ENCODE assay signal across 8 cellular contexts in genomic region chr11:74960128-74960527, GRCh38. TPM values are rescaled to one million over a fixed set of nuclear protein-coding genes. Genes with fewer than 3 reads are reported as not detected.
DNase-seq lines count a peak whose midpoint lies in the region; ATAC-seq, FAIRE-seq and TF ChIP-seq lines count a peak whose summit lies in the region.
"Not testable (repeated sequence)": the region's sequence is repeated elsewhere in the genome, so short reads cannot be mapped to it uniquely, and the experiment has no call there.

No MANE protein-coding gene starts in this region.

- not testable (repeated sequence) for BruUV-seq in A673 (replicated peaks; lab: Mats Ljungman, UMichigan); MCF 10A (replicated peaks; lab: Mats Ljungman, UMichigan); endothelial cell of umbilical vein (replicated peaks; lab: Mats Ljungman, UMichigan)

- DNase-seq in A673 (ENCODE audit: low spot score); GM23338 (ENCODE audit: low spot score); WTC11 (ENCODE audit: low spot score); MCF 10A (ENCODE audit: unreplicated experiment); endothelial cell of umbilical vein (ENCODE audit: low read depth, low spot score); natural killer cell; stimulated activated effector memory CD8-positive, alpha-beta T cell treated with anti-CD3 and anti-CD28 coated beads, Interleukin-12 subunit alpha, Interleukin-12 subunit beta, amount 100 ng/mL, for 72 hours (ENCODE audit: low spot score in 2 of 2): not testable (repeated sequence)

- H3K4me1 Mint-ChIP-seq in GM23338, WTC11: not testable (repeated sequence)
- H3K4me1 Mint-ChIP-seq in MCF 10A (ENCODE audit: insufficient read depth, unreplicated experiment): peaks cover 52% of the 10 kb centered on the region
- peaks cover 72 to 79% of the 10 kb centered on the region in 2 donors for H3K4me1 Mint-ChIP-seq in natural killer cell
- H3K4me1 Mint-ChIP-seq in stimulated activated effector memory CD8-positive, alpha-beta T cell treated with anti-CD3 and anti-CD28 coated beads, Interleukin-12 subunit alpha, Interleukin-12 subunit beta, amount 100 ng/mL, for 72 hours: peaks cover 79% of the 10 kb centered on the region

- not testable (repeated sequence) for TF ChIP-seq POLR2A in endothelial cell of umbilical vein (IDR thresholded peaks at IDR 0.05; ENCODE audit: low read depth, low read length)

- not testable (repeated sequence) for H3K4me3 ChIP-seq in A673 (ENCODE audit: low read depth, low read length, poor library complexity, severe bottlenecking); GM23338; Loucy (ENCODE audit: low read length, poor library complexity, severe bottlenecking); endothelial cell of umbilical vein (replicated peaks in 1 of 3; ENCODE audit: insufficient read depth in 1 of 3, low read depth in 1 of 3, low read length in 3 of 3)

- dilution Hi-C loops in endothelial cell of umbilical vein (cut with MboI; ENCODE audit: extremely low pct_ligation_motif_present, low sequenced_read_pairs): not testable (repeated sequence)

- not testable (repeated sequence) for H3K4me3 Mint-ChIP-seq in GM23338; WTC11; MCF 10A (ENCODE audit: unreplicated experiment); natural killer cell; stimulated activated effector memory CD8-positive, alpha-beta T cell treated with anti-CD3 and anti-CD28 coated beads, Interleukin-12 subunit alpha, Interleukin-12 subunit beta, amount 100 ng/mL, for 72 hours

- not testable (repeated sequence) for H3K36me3 ChIP-seq in A673 (ENCODE audit: insufficient read depth, low read length, poor library complexity, severe bottlenecking); GM23338 (ENCODE audit: insufficient read depth); endothelial cell of umbilical vein (ENCODE audit: control insufficient read depth in 2 of 2, extremely low read depth in 1 of 2, insufficient read depth in 2 of 2, low read length in 2 of 2)
- peaks cover 13% of the 10 kb centered on the region; the same call in 1 of the 2 replicates for H3K36me3 ChIP-seq in Loucy (ENCODE audit: insufficient read depth, low read length)

- H2AFZ ChIP-seq in GM23338; Loucy (ENCODE audit: low read length); endothelial cell of umbilical vein (ENCODE audit: low read depth, low read length): not testable (repeated sequence)

- not testable (repeated sequence) for H3K9me1 ChIP-seq in endothelial cell of umbilical vein (replicated peaks; ENCODE audit: control insufficient read depth, extremely low read depth, insufficient read depth, low read length)

- H3K36me3 Mint-ChIP-seq in GM23338 (ENCODE audit: low read depth); WTC11: not testable (repeated sequence)
- peaks cover 43% of the 10 kb centered on the region for H3K36me3 Mint-ChIP-seq in MCF 10A (ENCODE audit: insufficient read depth, unreplicated experiment)
- H3K36me3 Mint-ChIP-seq in natural killer cell: peaks cover 12% of the 10 kb centered on the region
- peaks cover 89% of the 10 kb centered on the region for H3K36me3 Mint-ChIP-seq in stimulated activated effector memory CD8-positive, alpha-beta T cell treated with anti-CD3 and anti-CD28 coated beads, Interleukin-12 subunit alpha, Interleukin-12 subunit beta, amount 100 ng/mL, for 72 hours

- not testable (repeated sequence) for H3K9ac ChIP-seq in Loucy (ENCODE audit: low read depth, low read length, poor library complexity, severe bottlenecking)
- peak overlapping the region; percentile 0 for H3K9ac ChIP-seq in endothelial cell of umbilical vein (replicated peaks; ENCODE audit: extremely low read depth, insufficient read depth, low read length)

- H4K20me1 ChIP-seq in GM23338 (replicated peaks; ENCODE audit: insufficient read depth): peaks cover 34% of the 10 kb centered on the region; the same call in 1 of the 2 replicates
- peaks cover 88% of the 10 kb centered on the region for H4K20me1 ChIP-seq in Loucy (ENCODE audit: insufficient read depth, low read length, poor library complexity, severe bottlenecking)
- H4K20me1 ChIP-seq in endothelial cell of umbilical vein (replicated peaks; ENCODE audit: control insufficient read depth, extremely low read depth, insufficient read depth, low read length): not testable (repeated sequence)

- intact Hi-C loops in A673 (cut with micrococcal nuclease; ENCODE audit: unreplicated experiment); MCF 10A (cut with micrococcal nuclease); endothelial cell of umbilical vein (cut with micrococcal nuclease); natural killer cell (cut with micrococcal nuclease): not testable (repeated sequence)

- H3K4me2 ChIP-seq in GM23338: not testable (repeated sequence)
- H3K4me2 ChIP-seq in Loucy (ENCODE audit: low read depth, low read length, poor library complexity, severe bottlenecking): peak overlapping the region; percentile 51
- peak overlapping the region; percentile 70 for H3K4me2 ChIP-seq in endothelial cell of umbilical vein (ENCODE audit: insufficient read depth, low read length)

- H3K27me3 ChIP-seq in A673 (replicated peaks; ENCODE audit: insufficient read depth, low read depth, low read length, poor library complexity); GM23338 (ENCODE audit: insufficient read depth); Loucy (ENCODE audit: insufficient read depth, low read length, poor library complexity, severe bottlenecking); endothelial cell of umbilical vein (ENCODE audit: control insufficient read depth in 2 of 2, insufficient read depth in 2 of 2, low read length in 2 of 2): not testable (repeated sequence)

- peaks cover 97% of the 10 kb centered on the region for H3K79me2 ChIP-seq in GM23338 (replicated peaks; ENCODE audit: insufficient read depth)
- H3K79me2 ChIP-seq in Loucy (ENCODE audit: insufficient read depth, low read length): peaks cover 98% of the 10 kb centered on the region
- peaks cover 96% of the 10 kb centered on the region for H3K79me2 ChIP-seq in endothelial cell of umbilical vein (ENCODE audit: control insufficient read depth, insufficient read depth, low read length)

- not testable (repeated sequence) for FAIRE-seq in endothelial cell of umbilical vein (lab: Jason Lieb, UNC)

- peak overlapping the region; percentile 3 for H3K27ac ChIP-seq in A673 (ENCODE audit: low read depth, low read length, poor library complexity, severe bottlenecking)
- H3K27ac ChIP-seq in GM23338 (ENCODE audit: low read depth): not testable (repeated sequence)
- H3K27ac ChIP-seq in endothelial cell of umbilical vein (ENCODE audit: insufficient read depth, low read depth, low read length): peak overlapping the region; percentile 36

- not testable (repeated sequence) for TF ChIP-seq CTCF in A673 (conservative IDR thresholded peaks at IDR 0.05; ENCODE audit: low read depth, low read length); GM23338 (conservative IDR thresholded peaks at IDR 0.05; ENCODE audit: low read depth in 2 of 2); Loucy (conservative IDR thresholded peaks at IDR 0.05; ENCODE audit: low read length); WTC11 (IDR thresholded peaks at IDR 0.05); MCF 10A (IDR thresholded peaks at IDR 0.05; ENCODE audit: unreplicated experiment); endothelial cell of umbilical vein (IDR thresholded peaks at IDR 0.05; ENCODE audit: extremely low read depth in 1 of 2, insufficient read depth in 1 of 2, low read depth in 1 of 2, low read length in 2 of 2); natural killer cell (IDR thresholded peaks at IDR 0.05)

- CTCF ChIA-PET in A673 (lab: Charles Lee): not testable (repeated sequence)
- CTCF ChIA-PET in WTC11 (lab: Charles Lee): interaction anchor here (1.2 to 1.7 kb wide), 2 partner anchors 30 to 180 kb away, joined by 3 to 9 read pairs; no protein-coding TSS in a partner anchor
- CTCF ChIA-PET in MCF 10A (lab: Yijun Ruan, JAX): interaction anchor here (0.6 to 3.1 kb wide), 4 partner anchors 16 to 30 kb away, joined by 3 to 12 read pairs (median 3); no protein-coding TSS in a partner anchor
- CTCF ChIA-PET in endothelial cell of umbilical vein (lab: Charles Lee): interaction anchor here (1.0 to 3.5 kb wide), 12 partner anchors 12 to 284 kb away, joined by 3 to 17 read pairs (median 4); partner anchors contain the start of gene NEU3

- POLR2A ChIA-PET in A673 (lab: Charles Lee; ENCODE audit: low non-redundant PET): interaction anchor here (0.7 kb wide), 1 partner anchor 18 kb away, joined by 10 read pairs; no protein-coding TSS in a partner anchor
- POLR2A ChIA-PET in WTC11 (lab: Charles Lee): not testable (repeated sequence)
- POLR2A ChIA-PET in MCF 10A (lab: Yijun Ruan, JAX): interaction anchor here (0.5 to 1.3 kb wide), 4 partner anchors 11 to 29 kb away, joined by 3 to 4 read pairs (median 4); partner anchors contain the start of genes NEU3, SPCS2 and XRRA1
- POLR2A ChIA-PET in endothelial cell of umbilical vein (lab: Charles Lee): interaction anchor here (0.8 to 1.5 kb wide), 2 partner anchors 12 to 28 kb away, joined by 3 to 4 read pairs; partner anchors contain the start of genes NEU3, SPCS2 and XRRA1

- H3K4me1 ChIP-seq in A673 (ENCODE audit: insufficient read depth, low read length, poor library complexity, severe bottlenecking): peaks cover 19% of the 10 kb centered on the region
- not testable (repeated sequence) for H3K4me1 ChIP-seq in GM23338 (ENCODE audit: insufficient read depth)
- H3K4me1 ChIP-seq in Loucy (ENCODE audit: insufficient read depth, low read length, poor library complexity, severe bottlenecking): peaks cover 49% of the 10 kb centered on the region
- H3K4me1 ChIP-seq in endothelial cell of umbilical vein (ENCODE audit: control insufficient read depth, extremely low read depth, insufficient read depth, low read length): peaks cover 11% of the 10 kb centered on the region

- not testable (repeated sequence) for ATAC-seq in GM23338; WTC11; natural killer cell; stimulated activated effector memory CD8-positive, alpha-beta T cell treated with anti-CD3 and anti-CD28 coated beads, Interleukin-12 subunit alpha, Interleukin-12 subunit beta, amount 100 ng/mL, for 72 hours

- not testable (repeated sequence) for H3K9me3 ChIP-seq in A673 (ENCODE audit: low read depth, low read length, poor library complexity, severe bottlenecking); Loucy (ENCODE audit: insufficient read depth, low read depth, low read length); endothelial cell of umbilical vein (replicated peaks; ENCODE audit: control insufficient read depth, insufficient read depth, low read length)

- not testable (repeated sequence) for H3K27me3 Mint-ChIP-seq in GM23338 (ENCODE audit: insufficient read depth, low read depth, poor library complexity); WTC11 (ENCODE audit: low read depth); MCF 10A (ENCODE audit: insufficient read depth, unreplicated experiment); natural killer cell (ENCODE audit: low read depth in 2 of 2)

- not testable (repeated sequence) for H3F3A ChIP-seq in GM23338 (replicated peaks; ENCODE audit: low read depth); Loucy (ENCODE audit: low read depth)

- H3K27ac Mint-ChIP-seq in GM23338 (peak overlapping the region; percentile 40; the same call in 1 of the 2 replicates), WTC11 (peak overlapping the region; percentile 25; the same call in 1 of the 2 replicates), MCF 10A (ENCODE audit: low read depth, unreplicated experiment) (peak overlapping the region; percentile 35), natural killer cell (peak overlapping the region; percentile 27 to 41)
- H3K27ac Mint-ChIP-seq in stimulated activated effector memory CD8-positive, alpha-beta T cell treated with anti-CD3 and anti-CD28 coated beads, Interleukin-12 subunit alpha, Interleukin-12 subunit beta, amount 100 ng/mL, for 72 hours: peak overlapping the region; percentile 58

- not testable (repeated sequence) for H3K9me3 Mint-ChIP-seq in GM23338; WTC11; MCF 10A (ENCODE audit: unreplicated experiment); natural killer cell; stimulated activated effector memory CD8-positive, alpha-beta T cell treated with anti-CD3 and anti-CD28 coated beads, Interleukin-12 subunit alpha, Interleukin-12 subunit beta, amount 100 ng/mL, for 72 hours

- H3K9me2 ChIP-seq in GM23338 (ENCODE audit: insufficient read depth); Loucy (replicated peaks; ENCODE audit: low read depth, low read length): not testable (repeated sequence)

RNA-seq across cellular contexts. Expression of gene SPCS2, which starts 11.1 kb away (rescaled TPM):
- 207 and 241 TPM in 2 replicates for total RNA-seq in A673 (2021)
- 70.0 and 115 TPM in 2 replicates for total RNA-seq in GM23338 (2014; rRNA removed; shearing (Covaris generic))
- polyA plus RNA-seq in GM23338 (2016; fragmentation: Nextera tagmentation; extraction: Ambion mirVana): 329 and 334 TPM in 2 replicates
- 116 to 132 TPM (median 116 TPM) in 3 replicates for total RNA-seq in WTC11 (2021)
- 198 and 217 TPM in 2 replicates for total RNA-seq in MCF 10A (2022)
- total RNA-seq in endothelial cell of umbilical vein: 140 and 152 TPM in 2 replicates
- 82.8 and 88.9 TPM in 2 replicates for polyA plus RNA-seq in endothelial cell of umbilical vein
- 87.1 and 95.7 TPM in 2 replicates for polyA plus RNA-seq in endothelial cell of umbilical vein (2011; cell fraction: cytosol; rRNA removed)
- 46.3 and 75.5 TPM in 2 replicates for polyA plus RNA-seq in endothelial cell of umbilical vein (2011; cell fraction: nucleus; rRNA removed)
- 118 and 131 TPM in 2 replicates for polyA plus RNA-seq in endothelial cell of umbilical vein (2012)
- 56.3 and 58.7 TPM in 2 replicates for polyA minus RNA-seq in endothelial cell of umbilical vein
- polyA minus RNA-seq in endothelial cell of umbilical vein (2011; cell fraction: cytosol; rRNA and poly(A)+ RNA removed): 45.9 TPM
- 11.5 and 21.0 TPM in 2 replicates for polyA minus RNA-seq in endothelial cell of umbilical vein (2011; cell fraction: nucleus; rRNA and poly(A)+ RNA removed)
- 100 to 1,000 TPM in 2 of 3 donors, 10 to 100 TPM in 1; 76.9 to 117 (median 106) TPM for total RNA-seq in natural killer cell

RNA-seq across cellular contexts. Expression of gene XRRA1, which starts 11.2 kb away (rescaled TPM):
- 7.3 and 10.0 TPM in 2 replicates for total RNA-seq in A673 (2021)
- 3.0 and 4.9 TPM in 2 replicates for total RNA-seq in GM23338 (2014; rRNA removed; shearing (Covaris generic))
- polyA plus RNA-seq in GM23338 (2016; fragmentation: Nextera tagmentation; extraction: Ambion mirVana): 4.3 and 5.4 TPM in 2 replicates
- total RNA-seq in WTC11 (2021): 10.0 to 12.2 TPM (median 10.4 TPM) in 3 replicates
- total RNA-seq in MCF 10A (2022): 49.3 and 49.6 TPM in 2 replicates
- 11.2 and 28.6 TPM in 2 replicates for total RNA-seq in endothelial cell of umbilical vein
- polyA plus RNA-seq in endothelial cell of umbilical vein: 6.3 and 8.6 TPM in 2 replicates
- polyA plus RNA-seq in endothelial cell of umbilical vein (2011; cell fraction: cytosol; rRNA removed): 7.5 and 8.4 TPM in 2 replicates
- 24.5 and 24.8 TPM in 2 replicates for polyA plus RNA-seq in endothelial cell of umbilical vein (2011; cell fraction: nucleus; rRNA removed)
- 6.4 and 6.6 TPM in 2 replicates for polyA plus RNA-seq in endothelial cell of umbilical vein (2012)
- polyA minus RNA-seq in endothelial cell of umbilical vein: 33.0 and 33.7 TPM in 2 replicates
- polyA minus RNA-seq in endothelial cell of umbilical vein (2011; cell fraction: cytosol; rRNA and poly(A)+ RNA removed): 9.2 TPM
- 45.2 and 45.7 TPM in 2 replicates for polyA minus RNA-seq in endothelial cell of umbilical vein (2011; cell fraction: nucleus; rRNA and poly(A)+ RNA removed)
- 10 to 100 TPM; 12.7 to 14.3 (median 14.3) TPM for total RNA-seq in natural killer cell

RNA-seq across cellular contexts. Expression of gene NEU3, which starts 28.6 kb away (rescaled TPM):
- 11.5 and 13.3 TPM in 2 replicates for total RNA-seq in A673 (2021)
- total RNA-seq in GM23338 (2014; rRNA removed; shearing (Covaris generic)): 23.4 and 25.9 TPM in 2 replicates
- polyA plus RNA-seq in GM23338 (2016; fragmentation: Nextera tagmentation; extraction: Ambion mirVana): 2.8 TPM in 2 replicates
- 13.5 to 16.4 TPM (median 15.9 TPM) in 3 replicates for total RNA-seq in WTC11 (2021)
- 8.7 and 10.0 TPM in 2 replicates for total RNA-seq in MCF 10A (2022)
- total RNA-seq in endothelial cell of umbilical vein: 7.0 and 7.6 TPM in 2 replicates
- 5.5 and 5.9 TPM in 2 replicates for polyA plus RNA-seq in endothelial cell of umbilical vein
- polyA plus RNA-seq in endothelial cell of umbilical vein (2011; cell fraction: cytosol; rRNA removed): 3.4 and 3.6 TPM in 2 replicates
- 16.1 and 19.0 TPM in 2 replicates for polyA plus RNA-seq in endothelial cell of umbilical vein (2011; cell fraction: nucleus; rRNA removed)
- 5.6 and 6.1 TPM in 2 replicates for polyA plus RNA-seq in endothelial cell of umbilical vein (2012)
- 21.2 and 21.9 TPM in 2 replicates for polyA minus RNA-seq in endothelial cell of umbilical vein
- polyA minus RNA-seq in endothelial cell of umbilical vein (2011; cell fraction: cytosol; rRNA and poly(A)+ RNA removed): 15.4 TPM
- polyA minus RNA-seq in endothelial cell of umbilical vein (2011; cell fraction: nucleus; rRNA and poly(A)+ RNA removed): 16.5 and 19.2 TPM in 2 replicates
- 10 to 100 TPM; 16.9 to 24.3 (median 17.5) TPM for total RNA-seq in natural killer cell
